In genomic region chrX:17390325-17390992, GRCh38 we compare ENCODE assay signal across 20 cellular contexts.
"Had no signal": no experiment of that assay in that cellular context is flagged by ENCODE, and none has a peak within 500 bp of the region (broad histone marks: within the 10 kb centered on the region; RNA-seq: fewer than 3 reads in every experiment).

No MANE protein-coding gene starts in this region.

- H3K27me3 ChIP-seq: brain microvascular endothelial cell, right atrium auricular region, suprapubic skin had no signal

- H3K4me3 ChIP-seq: right atrium auricular region, suprapubic skin had no signal

- H3K27ac Mint-ChIP-seq: activated CD4-positive, alpha-beta memory T cell treated with anti-CD3 and anti-CD28 coated beads for 36 hours; activated naive CD8-positive, alpha-beta T cell; endodermal cell; natural killer cell treated with Interleukin-12 subunit alpha and Interleukin-12 subunit beta and Interleukin-15 and Interleukin-18, amount 100 ng/mL, for 72 hours; stimulated activated naive CD8-positive, alpha-beta T cell treated with anti-CD3 and anti-CD28 coated beads, Interleukin-15, Interleukin-2, amounts not matched to agents 100 ng/mL and 50 ng/mL, for 24 hours; T-helper 1 cell treated with Interleukin-12 subunit alpha and Interleukin-12 subunit beta and Interleukin-4 antibody, amounts not matched to agents 30 μg/mL and 1 μg/mL, for 36 hours; type B pancreatic cell had no signal

- H3K9me3 ChIP-seq: right atrium auricular region, suprapubic skin had no signal

- H3K36me3 ChIP-seq: brain microvascular endothelial cell, right atrium auricular region, suprapubic skin, WERI-Rb-1 had no signal

- H3K27ac ChIP-seq: brain microvascular endothelial cell, right atrium auricular region, suprapubic skin, WERI-Rb-1 had no signal

- H3K4me3 Mint-ChIP-seq: activated CD4-positive, alpha-beta memory T cell treated with anti-CD3 and anti-CD28 coated beads for 36 hours; activated naive CD8-positive, alpha-beta T cell; activated T-cell treated with anti-CD3 and anti-CD28 coated beads, Interleukin-2, amount 50 U/mL, for 4 hours; endodermal cell; natural killer cell treated with Interleukin-12 subunit alpha and Interleukin-12 subunit beta and Interleukin-15 and Interleukin-18, amount 100 ng/mL, for 72 hours; stimulated activated naive CD8-positive, alpha-beta T cell treated with anti-CD3 and anti-CD28 coated beads, Interleukin-15, Interleukin-2, amounts not matched to agents 100 ng/mL and 50 ng/mL, for 24 hours; T-helper 1 cell treated with Interleukin-12 subunit alpha and Interleukin-12 subunit beta and Interleukin-4 antibody, amounts not matched to agents 30 μg/mL and 1 μg/mL, for 36 hours; type B pancreatic cell had no signal

- DNase-seq: activated CD4-positive, alpha-beta memory T cell treated with anti-CD3 and anti-CD28 coated beads for 36 hours; activated effector memory CD4-positive, alpha-beta T cell treated with anti-CD3 and anti-CD28 coated beads, Interleukin-2, amount 50 U/mL, for 16 hours; activated T-cell treated with anti-CD3 and anti-CD28 coated beads, Interleukin-2, amount 50 U/mL, for 4 hours; brain microvascular endothelial cell; cerebellar nuclear complex; dermis blood vessel endothelial cell; endodermal cell; erythroblast; hippocampal formation; mesendoderm; nucleus accumbens; posterior cingulate gyrus; WERI-Rb-1 had no signal

- H3K9me3 Mint-ChIP-seq: activated CD4-positive, alpha-beta memory T cell treated with anti-CD3 and anti-CD28 coated beads for 36 hours; activated T-cell treated with anti-CD3 and anti-CD28 coated beads, Interleukin-2, amount 50 U/mL, for 4 hours; endodermal cell; stimulated activated naive CD8-positive, alpha-beta T cell treated with anti-CD3 and anti-CD28 coated beads, Interleukin-15, Interleukin-2, amounts not matched to agents 100 ng/mL and 50 ng/mL, for 24 hours; T-helper 1 cell treated with Interleukin-12 subunit alpha and Interleukin-12 subunit beta and Interleukin-4 antibody, amounts not matched to agents 30 μg/mL and 1 μg/mL, for 36 hours had no signal

- H3K27me3 Mint-ChIP-seq: type B pancreatic cell had no signal

- H3K36me3 Mint-ChIP-seq: activated CD4-positive, alpha-beta memory T cell treated with anti-CD3 and anti-CD28 coated beads for 36 hours; activated naive CD8-positive, alpha-beta T cell; natural killer cell treated with Interleukin-12 subunit alpha and Interleukin-12 subunit beta and Interleukin-15 and Interleukin-18, amount 100 ng/mL, for 72 hours had no signal

- ATAC-seq: activated T-cell treated with anti-CD3 and anti-CD28 coated beads, Interleukin-2, amount 50 U/mL, for 4 hours; natural killer cell treated with Interleukin-12 subunit alpha and Interleukin-12 subunit beta and Interleukin-15 and Interleukin-18, amount 100 ng/mL, for 72 hours had no signal

- H3K4me1 ChIP-seq: right atrium auricular region had no signal

- H3K4me1 Mint-ChIP-seq: endodermal cell had no signal
